Comparison of ENCODE assay signal across 10 cellular contexts in genomic region chr2:24421668-24422067, GRCh38.
DNase-seq lines count a peak whose midpoint lies in the region; ATAC-seq, FAIRE-seq and TF ChIP-seq lines count a peak whose summit lies in the region.
"Had no signal": no experiment of that assay in that cellular context is flagged by ENCODE, and none has a peak within 500 bp of the region (broad histone marks: within the 10 kb centered on the region; RNA-seq: fewer than 3 reads in every experiment).

No MANE protein-coding gene starts in this region.

- no peaks in the 10 kb centered on the region for H3K79me2 ChIP-seq in H1 (ENCODE audit: control insufficient read depth in 1 of 2, insufficient read depth in 2 of 2, low read length in 2 of 2)

- POLR2A ChIA-PET in activated CD4-positive, alpha-beta memory T cell treated with anti-CD3 and anti-CD28 coated beads for 36 hours (lab: Charles Lee) = no interaction called here
- POLR2A ChIA-PET in H1 (lab: Charles Lee; ENCODE audit: partially characterized antibody) = no interaction called here

- no peak for TF ChIP-seq EP300 in H1 (IDR thresholded peaks at IDR 0.05; ENCODE audit: borderline replicate concordance in 1 of 2, low read depth in 2 of 2, low read length in 2 of 2)

- TF ChIP-seq POLR2A in H1 (IDR thresholded peaks at IDR 0.05; ENCODE audit: control extremely low read depth in 1 of 2, low read depth in 2 of 2, low read length in 2 of 2) = no peak

- no peak overlapping the region for H3K56ac ChIP-seq in H1 (replicated peaks; ENCODE audit: insufficient read length, low read depth, low read length)

- H2BK12ac ChIP-seq in H1 (ENCODE audit: low read depth, low read length) = no peak overlapping the region

- H3K27ac Mint-ChIP-seq in activated CD4-positive, alpha-beta memory T cell treated with anti-CD3 and anti-CD28 coated beads for 36 hours = no peak overlapping the region

- H3K4me1 ChIP-seq in H1 (replicated peaks in 1 of 4; ENCODE audit: control insufficient read depth in 3 of 4, insufficient read depth in 4 of 4, low read length in 3 of 4) = peaks cover 0 to 4% (median 1%) of the 10 kb centered on the region in 4 experiments; a peak in 2 of 7 replicates

- H2AFZ ChIP-seq in H1 (ENCODE audit: low read length) = no peak overlapping the region

- no peak overlapping the region for H3K27ac ChIP-seq in H1 (ENCODE audit: low read depth, low read length)
- H3K27ac ChIP-seq: BLaER1 treated with 17β-estradiol and CSF1 and Interleukin-3, amounts not matched to agents 10 nM and 100 nM; epithelial cell of prostate had no signal

- no peaks in the 10 kb centered on the region for H3K23me2 ChIP-seq in H1 (ENCODE audit: low read depth, low read length)

- FAIRE-seq in H1 (lab: Jason Lieb, UNC) = peak; percentile 60

- no peaks in the 10 kb centered on the region for H4K20me1 ChIP-seq in H1 (replicated peaks in 1 of 2; ENCODE audit: control insufficient read depth in 1 of 2, insufficient read depth in 2 of 2, low read length in 2 of 2)
- H4K20me1 ChIP-seq: BLaER1 treated with 17β-estradiol and CSF1 and Interleukin-3, amounts not matched to agents 10 nM and 100 nM had no signal

- WGBS in H1 (ENCODE audit: extremely low coverage in 1 of 2, insufficient coverage in 1 of 2, insufficient read length in 1 of 2, insufficient replicate concordance in 2 of 2, low coverage in 1 of 2, low lambda C conversion rate in 2 of 2, missing lambda C conversion rate in 1 of 2), 2 experiments = 30% methylated on average over 4 of the region's 4 CpGs; no CpG with 5 or more reads in 1 of the 2 experiments

- no peak overlapping the region for H3K14ac ChIP-seq in H1 (ENCODE audit: insufficient read length)

- no peak overlapping the region for H4K8ac ChIP-seq in H1 (ENCODE audit: extremely low read depth, insufficient read depth, low read length)

- no peak overlapping the region for H2AK5ac ChIP-seq in H1 (ENCODE audit: low read depth, low read length)

- H3K18ac ChIP-seq in H1 (ENCODE audit: extremely low read depth, low read length) = 0 out of 2 replicates have a peak overlapping the region, but pooled peaks have one; percentile 20

- H3K4ac ChIP-seq in H1 (replicated peaks; ENCODE audit: insufficient read length, low read depth, low read length) = no peak overlapping the region

- ATAC-seq in GM21619 (IDR thresholded peaks at IDR 0.05; ENCODE audit: unreplicated experiment) = no peak

- H3K36me3 ChIP-seq in H1 (ENCODE audit: control insufficient read depth in 2 of 4, insufficient read depth in 4 of 4, low read length in 3 of 4) = no peaks in the 10 kb centered on the region
- H3K36me3 ChIP-seq: BLaER1 treated with 17β-estradiol and CSF1 and Interleukin-3, amounts not matched to agents 10 nM and 100 nM had no signal

- peaks cover 2% of the 10 kb centered on the region for H3K9me3 Mint-ChIP-seq in activated CD4-positive, alpha-beta memory T cell treated with anti-CD3 and anti-CD28 coated beads for 36 hours

- H2BK5ac ChIP-seq in H1 (ENCODE audit: low read depth, low read length) = no peak overlapping the region

- no peaks in the 10 kb centered on the region for H3K36me3 Mint-ChIP-seq in activated CD4-positive, alpha-beta memory T cell treated with anti-CD3 and anti-CD28 coated beads for 36 hours

- no peaks in the 10 kb centered on the region for H3K9me3 ChIP-seq in H1 (ENCODE audit: insufficient read depth in 2 of 2, low read depth in 1 of 2, low read length in 1 of 2)

- no peak overlapping the region for H3K23ac ChIP-seq in H1 (ENCODE audit: insufficient read length)

- H4K91ac ChIP-seq in H1 (replicated peaks; ENCODE audit: insufficient read length, low read length) = no peak overlapping the region

- no peaks in the 10 kb centered on the region for H3K27me3 Mint-ChIP-seq in activated CD4-positive, alpha-beta memory T cell treated with anti-CD3 and anti-CD28 coated beads for 36 hours

- peaks cover 2% of the 10 kb centered on the region for H3K4me1 Mint-ChIP-seq in activated CD4-positive, alpha-beta memory T cell treated with anti-CD3 and anti-CD28 coated beads for 36 hours (ENCODE audit: low read depth)

- peak; percentile 83 to 86 for TF ChIP-seq RAD21 in H1 (IDR thresholded peaks at IDR 0.05 in 1 of 2, conservative IDR thresholded peaks at IDR 0.05 in 1 of 2; ENCODE audit: low read depth in 2 of 2, low read length in 2 of 2)

- intact Hi-C loops in activated CD4-positive, alpha-beta memory T cell treated with anti-CD3 and anti-CD28 coated beads for 36 hours (cut with micrococcal nuclease) = loop anchor here (1.0 kb wide), 2 partner anchors 122 to 406 kb away; no protein-coding TSS in a partner anchor

- H3K79me1 ChIP-seq in H1 (ENCODE audit: low read depth, low read length) = no peaks in the 10 kb centered on the region

- CTCF ChIA-PET in activated CD4-positive, alpha-beta memory T cell treated with anti-CD3 and anti-CD28 coated beads for 36 hours (lab: Charles Lee) = interaction anchor here (0.6 to 4.6 kb wide), 22 partner anchors 12 to 405 kb away, joined by 3 to 58 read pairs (median 4); partner anchors contain the start of gene NCOA1
- CTCF ChIA-PET in H1 (lab: Charles Lee; ENCODE audit: partially characterized antibody) = interaction anchor here (0.6 to 3.8 kb wide), 23 partner anchors 10 to 620 kb away, joined by 3 to 31 read pairs (median 5); partner anchors contain the start of gene NCOA1

- no peak overlapping the region for H3K4me3 Mint-ChIP-seq in activated CD4-positive, alpha-beta memory T cell treated with anti-CD3 and anti-CD28 coated beads for 36 hours

- H3K4me3 ChIP-seq in H1 (ENCODE audit: extremely low read depth in 1 of 4, insufficient read depth in 2 of 4, low read depth in 3 of 4, low read length in 4 of 4) = no peak overlapping the region
- H3K4me3 ChIP-seq: BLaER1 treated with 17β-estradiol and CSF1 and Interleukin-3, amounts not matched to agents 10 nM and 100 nM had no signal

- H2BK20ac ChIP-seq in H1 (ENCODE audit: low read length) = no peak overlapping the region

- H3K27me3 ChIP-seq in H1 (replicated peaks in 1 of 4; ENCODE audit: control insufficient read depth in 3 of 4, extremely low read depth in 1 of 4, insufficient read depth in 3 of 4, low read length in 3 of 4) = no peaks in the 10 kb centered on the region
- H3K27me3 ChIP-seq: BLaER1 treated with 17β-estradiol and CSF1 and Interleukin-3, amounts not matched to agents 10 nM and 100 nM had no signal

- H4K5ac ChIP-seq in H1 (ENCODE audit: insufficient read length, low read depth, low read length) = no peak overlapping the region

- peak; percentile 26 to 75 (median 62) for TF ChIP-seq CTCF in H1 (IDR thresholded peaks at IDR 0.05; ENCODE audit: control extremely low read depth in 1 of 3, insufficient read depth in 1 of 3, low read depth in 1 of 3, low read length in 3 of 3)

- no peak overlapping the region for H2BK120ac ChIP-seq in H1 (replicated peaks; ENCODE audit: low read depth, low read length)

- H3K4me2 ChIP-seq in H1 (ENCODE audit: insufficient read depth in 1 of 2, low read depth in 2 of 2, low read length in 2 of 2) = no peak overlapping the region

- DNase-seq in NCI-H2029 (lab: John Stamatoyannopoulos, UW) (peak; percentile 5), NCI-H2029 treated with DMSO at 0.1 percent for 48 hours (lab: John Stamatoyannopoulos, UW) (no peak), NCI-H510A (lab: John Stamatoyannopoulos, UW) (peak; percentile 12), H1 (ENCODE audit: low read depth in 1 of 2, low spot score in 2 of 2) (peak in 1 of 2 experiments; percentile 83), midbrain (lab: John Stamatoyannopoulos, UW) (peak; percentile 66)
- DNase-seq in activated CD4-positive, alpha-beta memory T cell treated with anti-CD3 and anti-CD28 coated beads for 36 hours = peak; percentile 74
- DNase-seq in stimulated activated CD8-positive, alpha-beta memory T cell treated with anti-CD3 and anti-CD28 coated beads, Interleukin-7, amount 100 ng/mL, for 24 hours (ENCODE audit: low read depth) = peak; percentile 41

- H2BK15ac ChIP-seq in H1 (ENCODE audit: low read length) = no peak overlapping the region

- H3K9ac ChIP-seq in H1 (replicated peaks in 1 of 4; ENCODE audit: extremely low read depth in 1 of 4, low read depth in 3 of 4, low read length in 3 of 4) = no peak overlapping the region
- H3K9ac ChIP-seq: BLaER1 treated with 17β-estradiol and CSF1 and Interleukin-3, amounts not matched to agents 10 nM and 100 nM had no signal

TF ChIP-seq in H1, 55 proteins besides CTCF, POLR2A, EP300 and RAD21:
- no peak for TF ChIP-seq NRF1 (IDR thresholded peaks at IDR 0.05; ENCODE audit: low read depth, low read length)
